In the genomic region with DNA sequence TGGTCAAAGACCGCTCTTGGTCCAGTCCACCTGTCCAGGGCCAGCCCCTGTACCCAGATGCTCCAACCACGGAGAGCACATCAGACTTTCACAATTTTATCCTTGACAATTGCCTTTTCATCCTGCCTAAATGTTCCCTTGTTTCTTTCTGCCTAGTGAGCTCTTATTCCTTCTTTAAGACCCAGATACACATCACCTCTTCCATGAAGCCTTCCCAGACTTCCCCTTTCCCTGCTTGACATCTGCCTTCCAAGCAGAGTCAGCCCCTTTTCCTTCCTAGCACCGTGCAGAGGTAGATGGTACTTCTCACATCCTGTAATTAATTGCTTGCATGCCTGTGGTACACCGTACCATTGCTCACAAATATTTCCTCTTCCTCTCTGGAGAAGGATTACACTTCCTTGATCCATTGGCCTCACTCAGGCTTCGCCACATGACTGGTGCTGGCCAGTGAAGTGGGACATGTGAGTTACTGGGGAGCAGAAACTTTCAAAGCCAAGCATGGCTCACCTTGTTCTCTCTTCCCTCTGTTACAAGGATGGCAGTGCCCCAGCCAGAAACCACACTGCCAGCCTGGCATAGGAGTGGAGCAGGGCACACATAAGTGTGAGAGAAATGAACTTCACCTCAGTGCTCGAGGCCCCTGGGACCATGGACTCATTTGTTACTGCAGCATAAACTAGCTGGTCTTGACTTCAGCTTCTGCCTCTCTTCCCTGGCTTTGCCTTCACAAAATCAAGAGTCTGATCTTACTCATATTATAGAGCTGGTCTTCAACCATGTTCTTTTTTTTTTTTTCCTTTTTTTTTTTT, we compare ENCODE assay signal across 8 cellular contexts. TPM values are rescaled to one million over a fixed set of nuclear protein-coding genes. Genes with fewer than 3 reads are reported as not detected.
DNase-seq lines count a peak whose midpoint lies in the region; ATAC-seq, FAIRE-seq and TF ChIP-seq lines count a peak whose summit lies in the region.

No MANE protein-coding gene starts in this region.

- in situ Hi-C loops in ACHN (cut with HindIII; ENCODE audit: low pct_ligation_motif_present, low pct_unique_long_range_greater_than_20kb, low sequenced_read_pairs): no loop called here

- H3K36me3 Mint-ChIP-seq in activated T-helper 1 cell treated with anti-CD3 and anti-CD28 coated beads, Interleukin-12 subunit alpha, Interleukin-12 subunit beta, Interleukin-2, Interleukin-4 antibody, amounts not matched to agents 30 ng/mL and 10 ng/mL and 1 ng/mL, durations not matched to agents 14 hours and 24 hours and 36 hours (ENCODE audit: low read depth): no peaks in the 10 kb centered on the region

- peaks cover 23% of the 10 kb centered on the region for H3K4me1 ChIP-seq in keratinocyte (ENCODE audit: control insufficient read depth, extremely low read depth, insufficient read depth, low read length)

- no peaks in the 10 kb centered on the region for H3K36me3 ChIP-seq in keratinocyte (ENCODE audit: control insufficient read depth in 2 of 2, extremely low read depth in 1 of 2, insufficient read depth in 2 of 2, low read length in 2 of 2)

- H3K9me1 ChIP-seq in keratinocyte (ENCODE audit: control insufficient read depth, extremely low read depth, insufficient read depth, low read length): no peaks in the 10 kb centered on the region

- H3K4me2 ChIP-seq in keratinocyte (ENCODE audit: control insufficient read depth, extremely low read depth, insufficient read depth, low read depth, low read length): peak overlapping the region; percentile 78

- FAIRE-seq in keratinocyte (lab: Jason Lieb, UNC): peak; percentile 93

- peak overlapping the region; percentile 76 for H3K4me3 Mint-ChIP-seq in activated T-helper 1 cell treated with anti-CD3 and anti-CD28 coated beads, Interleukin-12 subunit alpha, Interleukin-12 subunit beta, Interleukin-2, Interleukin-4 antibody, amounts not matched to agents 30 ng/mL and 10 ng/mL and 1 ng/mL, durations not matched to agents 14 hours and 24 hours and 36 hours

- ATAC-seq in GM19324 (IDR thresholded peaks at IDR 0.05; ENCODE audit: low FRiP score, unreplicated experiment) (no peak), GM21526 (IDR thresholded peaks at IDR 0.05; ENCODE audit: low FRiP score, unreplicated experiment) (no peak)

- H3K27ac ChIP-seq in keratinocyte (ENCODE audit: control insufficient read depth, insufficient read depth, low read length) (no peak overlapping the region), substantia nigra (ENCODE audit: low read depth, low read length, poor library complexity, severe bottlenecking) (no peak overlapping the region)

- no peaks in the 10 kb centered on the region for H3K9me3 ChIP-seq in keratinocyte (ENCODE audit: control insufficient read depth, low read depth, low read length)

- peak overlapping the region in 1 of 3 experiments; percentile 36 for H3K4me3 ChIP-seq in keratinocyte (ENCODE audit: control insufficient read depth in 2 of 3, extremely low read depth in 1 of 3, insufficient read depth in 2 of 3, low read depth in 1 of 3, low read length in 3 of 3)

- H2AFZ ChIP-seq in keratinocyte (ENCODE audit: control insufficient read depth, low read length): no peak overlapping the region

- no peaks in the 10 kb centered on the region for H3K9me3 Mint-ChIP-seq in activated T-helper 1 cell treated with anti-CD3 and anti-CD28 coated beads, Interleukin-12 subunit alpha, Interleukin-12 subunit beta, Interleukin-2, Interleukin-4 antibody, amounts not matched to agents 30 ng/mL and 10 ng/mL and 1 ng/mL, durations not matched to agents 14 hours and 24 hours and 36 hours

- no peaks in the 10 kb centered on the region for H3K79me2 ChIP-seq in keratinocyte (ENCODE audit: control insufficient read depth, insufficient read depth, low read length)

- TF ChIP-seq CTCF in keratinocyte (optimal IDR thresholded peaks at IDR 0.05 in 1 of 3, IDR thresholded peaks at IDR 0.05 in 1 of 3, conservative IDR thresholded peaks at IDR 0.05 in 1 of 3; ENCODE audit: extremely low read depth in 1 of 3, insufficient read depth in 2 of 3, low read length in 3 of 3): no peak

- peaks cover 22% of the 10 kb centered on the region for H3K4me1 Mint-ChIP-seq in activated T-helper 1 cell treated with anti-CD3 and anti-CD28 coated beads, Interleukin-12 subunit alpha, Interleukin-12 subunit beta, Interleukin-2, Interleukin-4 antibody, amounts not matched to agents 30 ng/mL and 10 ng/mL and 1 ng/mL, durations not matched to agents 14 hours and 24 hours and 36 hours (ENCODE audit: low read depth)

- intact Hi-C loops in activated T-helper 1 cell treated with anti-CD3 and anti-CD28 coated beads, Interleukin-12 subunit alpha, Interleukin-12 subunit beta, Interleukin-2, Interleukin-4 antibody, amounts not matched to agents 30 ng/mL and 10 ng/mL and 1 ng/mL, durations not matched to agents 14 hours and 24 hours and 36 hours (cut with micrococcal nuclease): no loop called here

- H3K27me3 ChIP-seq in keratinocyte (ENCODE audit: control insufficient read depth, extremely low read depth, insufficient read depth, low read length): no peaks in the 10 kb centered on the region

- no peak overlapping the region for H3K27ac Mint-ChIP-seq in activated T-helper 1 cell treated with anti-CD3 and anti-CD28 coated beads, Interleukin-12 subunit alpha, Interleukin-12 subunit beta, Interleukin-2, Interleukin-4 antibody, amounts not matched to agents 30 ng/mL and 10 ng/mL and 1 ng/mL, durations not matched to agents 14 hours and 24 hours and 36 hours

- DNase-seq in ACHN (peak; percentile 49), HCEC 1CT (peak; percentile 77), keratinocyte (ENCODE audit: low read depth, low spot score) (peak; percentile 60), GOT3 (lab: John Stamatoyannopoulos, UW) (no peak), substantia nigra (lab: John Stamatoyannopoulos, UW) (no peak)
- no peak for DNase-seq in activated T-helper 1 cell treated with anti-CD3 and anti-CD28 coated beads, Interleukin-12 subunit alpha, Interleukin-12 subunit beta, Interleukin-2, Interleukin-4 antibody, amounts not matched to agents 30 ng/mL and 10 ng/mL and 1 ng/mL, durations not matched to agents 14 hours and 24 hours and 36 hours (ENCODE audit: low spot score)

- H3K27me3 Mint-ChIP-seq in activated T-helper 1 cell treated with anti-CD3 and anti-CD28 coated beads, Interleukin-12 subunit alpha, Interleukin-12 subunit beta, Interleukin-2, Interleukin-4 antibody, amounts not matched to agents 30 ng/mL and 10 ng/mL and 1 ng/mL, durations not matched to agents 14 hours and 24 hours and 36 hours (ENCODE audit: insufficient read depth): peaks cover 39% of the 10 kb centered on the region

- H4K20me1 ChIP-seq in keratinocyte (ENCODE audit: control insufficient read depth, extremely low read depth, insufficient read depth, low read length): no peaks in the 10 kb centered on the region

- dilution Hi-C loops in keratinocyte (cut with MboI; ENCODE audit: extremely low pct_ligation_motif_present, low sequenced_read_pairs): no loop called here

- peak overlapping the region; percentile 29 for H3K9ac ChIP-seq in keratinocyte (ENCODE audit: control insufficient read depth, extremely low read depth, insufficient read depth, low read length)

RNA-seq across cellular contexts. Expression of a gene that starts 44.0 kb away (rescaled TPM):
- not detected in 2 replicates for total RNA-seq in activated T-helper 1 cell treated with anti-CD3 and anti-CD28 coated beads, Interleukin-12 subunit alpha, Interleukin-12 subunit beta, Interleukin-2, Interleukin-4 antibody, amounts not matched to agents 30 ng/mL and 10 ng/mL and 1 ng/mL, durations not matched to agents 14 hours and 24 hours and 36 hours
- 0.02 to 0.04 TPM in 2 of 3 replicates, not detected in the other for polyA plus RNA-seq in keratinocyte
- polyA plus RNA-seq in keratinocyte (2011; ENCODE audit: low read depth): not detected
- polyA plus RNA-seq in keratinocyte (2011; cell fraction: cytosol; rRNA removed): not detected in 2 replicates
- polyA plus RNA-seq in keratinocyte (2011; cell fraction: nucleus; rRNA removed): 0.07 TPM in 1 of 2 replicates, not detected in the other
- polyA plus RNA-seq in keratinocyte (2012; ENCODE audit: low replicate concordance): 0.21 TPM in 1 of 2 replicates, not detected in the other
- polyA minus RNA-seq in keratinocyte: not detected in 3 replicates
- not detected for polyA minus RNA-seq in keratinocyte (2011; cell fraction: cytosol; rRNA and poly(A)+ RNA removed)
- not detected in 2 replicates for polyA minus RNA-seq in keratinocyte (2011; cell fraction: nucleus; rRNA and poly(A)+ RNA removed)

RNA-seq across cellular contexts. Expression of a gene that starts 52.8 kb away (rescaled TPM):
- 0.10 TPM in 1 of 2 replicates, not detected in the other for total RNA-seq in activated T-helper 1 cell treated with anti-CD3 and anti-CD28 coated beads, Interleukin-12 subunit alpha, Interleukin-12 subunit beta, Interleukin-2, Interleukin-4 antibody, amounts not matched to agents 30 ng/mL and 10 ng/mL and 1 ng/mL, durations not matched to agents 14 hours and 24 hours and 36 hours
- polyA plus RNA-seq in keratinocyte: 0.05 to 0.10 TPM (median 0.08 TPM) in 3 replicates
- 0.31 TPM for polyA plus RNA-seq in keratinocyte (2011; ENCODE audit: low read depth)
- polyA plus RNA-seq in keratinocyte (2011; cell fraction: cytosol; rRNA removed): 0.02 and 0.04 TPM in 2 replicates
- 0.04 and 0.09 TPM in 2 replicates for polyA plus RNA-seq in keratinocyte (2011; cell fraction: nucleus; rRNA removed)
- polyA plus RNA-seq in keratinocyte (2012; ENCODE audit: low replicate concordance): 0.11 and 0.28 TPM in 2 replicates
- polyA minus RNA-seq in keratinocyte: not detected in 3 replicates
- polyA minus RNA-seq in keratinocyte (2011; cell fraction: cytosol; rRNA and poly(A)+ RNA removed): not detected
- not detected in 2 replicates for polyA minus RNA-seq in keratinocyte (2011; cell fraction: nucleus; rRNA and poly(A)+ RNA removed)

Comparison
In these comparisons a context has a peak if more than half of its experiments do, and no peak if none do; other contexts are left out.
1. DNase-seq: peak in ACHN (single experiment), HCEC 1CT (single experiment) and keratinocyte (single experiment); none in activated T-helper 1 cell treated with anti-CD3 and anti-CD28 coated beads, Interleukin-12 subunit alpha, Interleukin-12 subunit beta, Interleukin-2, Interleukin-4 antibody, amounts not matched to agents 30 ng/mL and 10 ng/mL and 1 ng/mL, durations not matched to agents 14 hours and 24 hours and 36 hours (single experiment), GOT3 (single experiment) and substantia nigra (0 of 49).